18 cellular contexts compared by ENCODE assay signal in genomic region chr4:33930497-33930896, GRCh38.
DNase-seq lines count a peak whose midpoint lies in the region; ATAC-seq, FAIRE-seq and TF ChIP-seq lines count a peak whose summit lies in the region.
"Had no signal": no experiment of that assay in that cellular context is flagged by ENCODE, and none has a peak within 500 bp of the region (broad histone marks: within the 10 kb centered on the region; RNA-seq: fewer than 3 reads in every experiment).

No MANE protein-coding gene starts in this region.

- no peaks in the 10 kb centered on the region for H3K27me3 ChIP-seq in astrocyte (ENCODE audit: insufficient read depth, low read length)
- H3K27me3 ChIP-seq in osteoblast (ENCODE audit: insufficient read depth, low read length) = no peaks in the 10 kb centered on the region
- H3K27me3 ChIP-seq: BLaER1 treated with 17β-estradiol and CSF1 and Interleukin-3, amounts not matched to agents 10 nM and 100 nM; MG63 had no signal

- no peak for TF ChIP-seq CTCF in astrocyte (IDR thresholded peaks at IDR 0.05; ENCODE audit: insufficient read depth, low read depth, low read length)
- no peak for TF ChIP-seq CTCF in fibroblast of the aortic adventitia (IDR thresholded peaks at IDR 0.05; ENCODE audit: insufficient read depth, low read length)
- TF ChIP-seq CTCF in osteoblast (IDR thresholded peaks at IDR 0.05; ENCODE audit: extremely low read depth, low read depth, low read length) = no peak

- H3K4me2 ChIP-seq in astrocyte (ENCODE audit: low read length) (no peak overlapping the region), osteoblast (ENCODE audit: insufficient read depth, low read length) (no peak overlapping the region)
- H3K4me2 ChIP-seq: BLaER1 treated with 17β-estradiol and CSF1 and Interleukin-3, amounts not matched to agents 10 nM and 100 nM had no signal

- no peaks in the 10 kb centered on the region for H3K36me3 Mint-ChIP-seq in astrocyte (ENCODE audit: low read depth, unreplicated experiment)

- no peaks in the 10 kb centered on the region for H3K9me3 ChIP-seq in astrocyte (ENCODE audit: insufficient read depth, low read depth, low read length)
- no peaks in the 10 kb centered on the region for H3K9me3 ChIP-seq in osteoblast (ENCODE audit: low read depth, low read length)
- H3K9me3 ChIP-seq: BLaER1 treated with 17β-estradiol and CSF1 and Interleukin-3, amounts not matched to agents 10 nM and 100 nM; MG63 had no signal

- H4K20me1 ChIP-seq in astrocyte (ENCODE audit: insufficient read depth, low read length) = no peaks in the 10 kb centered on the region
- H4K20me1 ChIP-seq in osteoblast (ENCODE audit: insufficient read depth, low read length) = no peaks in the 10 kb centered on the region
- H4K20me1 ChIP-seq: BLaER1 treated with 17β-estradiol and CSF1 and Interleukin-3, amounts not matched to agents 10 nM and 100 nM had no signal

- H3K4me3 Mint-ChIP-seq in astrocyte (ENCODE audit: unreplicated experiment) = no peak overlapping the region
- H3K4me3 Mint-ChIP-seq: H9 had no signal

- H3K4me1 Mint-ChIP-seq in astrocyte (ENCODE audit: low read depth, unreplicated experiment) = no peaks in the 10 kb centered on the region
- H3K4me1 Mint-ChIP-seq: H9 had no signal

- no peak overlapping the region for H2AFZ ChIP-seq in astrocyte (ENCODE audit: low read depth, low read length)
- H2AFZ ChIP-seq in osteoblast (ENCODE audit: low read length) = no peak overlapping the region

- H3K4me1 ChIP-seq in astrocyte (ENCODE audit: insufficient read depth, low read length) = no peaks in the 10 kb centered on the region
- no peaks in the 10 kb centered on the region for H3K4me1 ChIP-seq in osteoblast (ENCODE audit: insufficient read depth, low read length)
- H3K4me1 ChIP-seq: BLaER1 treated with 17β-estradiol and CSF1 and Interleukin-3, amounts not matched to agents 10 nM and 100 nM had no signal

- no peaks in the 10 kb centered on the region for H3K9me3 Mint-ChIP-seq in astrocyte (ENCODE audit: unreplicated experiment)

- no peak overlapping the region for H3K27ac ChIP-seq in astrocyte (ENCODE audit: low read depth, low read length)
- H3K27ac ChIP-seq in osteoblast (ENCODE audit: low read depth, low read length) = no peak overlapping the region
- H3K27ac ChIP-seq: 22Rv1; BLaER1 treated with 17β-estradiol and CSF1 and Interleukin-3, amounts not matched to agents 10 nM and 100 nM had no signal

- peak; percentile 28 for DNase-seq in A172 (ENCODE audit: low spot score)
- DNase-seq in NCI-H226 = peak; percentile 62
- peak; percentile 68 for DNase-seq in astrocyte (ENCODE audit: low read depth)
- peak; percentile 38 for DNase-seq in fibroblast of the aortic adventitia (ENCODE audit: low read depth)
- no peak for DNase-seq in OCI-M2 (lab: John Stamatoyannopoulos, UW; ENCODE audit: unreplicated experiment)
- DNase-seq in osteoblast (ENCODE audit: insufficient read length, low spot score, missing footprints) = no peak
- no peak for DNase-seq in NAMALWA (ENCODE audit: low spot score)
- DNase-seq: DMS153, H9, KBM-7, MG63, NCI-H2029, NCI-H524, RPMI8226 had no signal

- no peaks in the 10 kb centered on the region for H3K27me3 Mint-ChIP-seq in astrocyte (ENCODE audit: low read depth, unreplicated experiment)

- no peak overlapping the region for H3K27ac Mint-ChIP-seq in astrocyte (ENCODE audit: unreplicated experiment)
- H3K27ac Mint-ChIP-seq: H9 had no signal

- H3K36me3 ChIP-seq in astrocyte (ENCODE audit: insufficient read depth, low read length) (no peaks in the 10 kb centered on the region), osteoblast (ENCODE audit: insufficient read depth, low read length) (no peaks in the 10 kb centered on the region)
- H3K36me3 ChIP-seq: BLaER1 treated with 17β-estradiol and CSF1 and Interleukin-3, amounts not matched to agents 10 nM and 100 nM; MG63 had no signal

- no peak overlapping the region for H3K4me3 ChIP-seq in astrocyte (ENCODE audit: insufficient read depth, low read depth, low read length)
- H3K4me3 ChIP-seq in fibroblast of the aortic adventitia (ENCODE audit: low read depth, low read length) = no peak overlapping the region
- no peak overlapping the region for H3K4me3 ChIP-seq in osteoblast (ENCODE audit: insufficient read depth, low read length)
- H3K4me3 ChIP-seq: BLaER1 treated with 17β-estradiol and CSF1 and Interleukin-3, amounts not matched to agents 10 nM and 100 nM; GM12878; MG63 had no signal

- no peak for FAIRE-seq in astrocyte (lab: Jason Lieb, UNC)
- FAIRE-seq: GM12878 had no signal

- no peak overlapping the region for H3K9ac ChIP-seq in astrocyte (ENCODE audit: low read length)
- H3K9ac ChIP-seq: BLaER1 treated with 17β-estradiol and CSF1 and Interleukin-3, amounts not matched to agents 10 nM and 100 nM had no signal

- H3K79me2 ChIP-seq in astrocyte (ENCODE audit: insufficient read depth, low read length) (no peaks in the 10 kb centered on the region), osteoblast (ENCODE audit: insufficient read depth, low read length) (no peaks in the 10 kb centered on the region)

- ATAC-seq in HG03135 (IDR thresholded peaks at IDR 0.05; ENCODE audit: unreplicated experiment) = no peak
- ATAC-seq: GM12878 had no signal

Comparison
In these comparisons a context has a peak if more than half of its experiments do, and no peak if none do; other contexts are left out.
1. DNase-seq: peak in A172 (single experiment), NCI-H226 (single experiment), astrocyte (single experiment) and fibroblast of the aortic adventitia (single experiment); none in OCI-M2 (single experiment), osteoblast (single experiment) and NAMALWA (single experiment).